ENCODE assay signal across 9 cellular contexts in genomic region chr1:9835758-9836631, GRCh38. TPM values are rescaled to one million over a fixed set of nuclear protein-coding genes. Genes with fewer than 3 reads are reported as not detected.
DNase-seq lines count a peak whose midpoint lies in the region; ATAC-seq lines count a peak whose summit lies in the region.
"Had no signal": no experiment of that assay in that cellular context is flagged by ENCODE, and none has a peak within 500 bp of the region (broad histone marks: within the 10 kb centered on the region; RNA-seq: fewer than 3 reads in every experiment).

No MANE protein-coding gene starts in this region.

- no peaks in the 10 kb centered on the region for H3K36me3 ChIP-seq in NT2/D1 (ENCODE audit: insufficient read depth, insufficient read length, low read length)
- H3K36me3 ChIP-seq in neuronal stem cell (replicated peaks in 1 of 2; ENCODE audit: control insufficient read depth in 2 of 2, insufficient read depth in 2 of 2, low read length in 2 of 2) = no peaks in the 10 kb centered on the region

- H3K4ac ChIP-seq in neuronal stem cell (ENCODE audit: low read length) = peak overlapping the region; percentile 70

- H3K27me3 ChIP-seq in NT2/D1 (ENCODE audit: insufficient read depth, insufficient read length) = no peaks in the 10 kb centered on the region
- H3K27me3 ChIP-seq in neuronal stem cell (ENCODE audit: control insufficient read depth in 3 of 3, insufficient read depth in 3 of 3, low read depth in 1 of 3, low read length in 3 of 3) = no peaks in the 10 kb centered on the region

- peak overlapping the region; percentile 98 for H2BK12ac ChIP-seq in neuronal stem cell (ENCODE audit: low read length)

- peak overlapping the region; percentile 98 for H2AK5ac ChIP-seq in neuronal stem cell (ENCODE audit: low read depth, low read length)

- peak overlapping the region; percentile 94 for H3K23ac ChIP-seq in neuronal stem cell (ENCODE audit: low read depth, low read length, poor library complexity)

- H3K9ac ChIP-seq in NT2/D1 (ENCODE audit: insufficient read length, low read depth) (peak overlapping the region; percentile 46), neuronal stem cell (ENCODE audit: low read depth, low read length, poor library complexity) (peak overlapping the region; percentile 82)

- H3K4me2 ChIP-seq in neuronal stem cell (ENCODE audit: insufficient read depth, low read length, poor library complexity, severe bottlenecking) = no peak overlapping the region

- H3K9me3 ChIP-seq in NT2/D1 (ENCODE audit: insufficient read depth, low read length) = 0 out of 2 replicates have a peak, but pooled peaks cover under 1% of the 10 kb centered on the region
- H3K9me3 ChIP-seq in neuronal stem cell (replicated peaks in 1 of 2; ENCODE audit: control insufficient read depth in 2 of 2, insufficient read depth in 1 of 2, low read depth in 1 of 2, low read length in 2 of 2) = no peaks in the 10 kb centered on the region

- H3K27ac Mint-ChIP-seq in activated naive CD8-positive, alpha-beta T cell treated with anti-CD3 and anti-CD28 coated beads for 36 hours = no peak overlapping the region

- H3K9me3 Mint-ChIP-seq in activated naive CD8-positive, alpha-beta T cell treated with anti-CD3 and anti-CD28 coated beads for 36 hours = no peaks in the 10 kb centered on the region

- no CpG with 5 or more reads among the region's 15 CpGs for WGBS in neuronal stem cell (ENCODE audit: extremely low coverage in 2 of 2, insufficient read length in 2 of 2, insufficient replicate concordance in 1 of 2), 2 donors

- H3K79me1 ChIP-seq in neuronal stem cell (ENCODE audit: low read depth, low read length) = peaks cover 2% of the 10 kb centered on the region

- ATAC-seq in esophagus mucosa (peak; percentile 90), HG03571 (IDR thresholded peaks at IDR 0.05; ENCODE audit: unreplicated experiment) (no peak), HG03342 (IDR thresholded peaks at IDR 0.05; ENCODE audit: unreplicated experiment) (no peak)
- ATAC-seq: GM12878 had no signal

- H2BK5ac ChIP-seq in neuronal stem cell (ENCODE audit: low read length) = no peak overlapping the region

- H2BK15ac ChIP-seq in neuronal stem cell (ENCODE audit: low read length) = peak overlapping the region; percentile 96

- H3K4me3 ChIP-seq in NT2/D1 (ENCODE audit: insufficient read length, low read depth) = no peak overlapping the region
- peak overlapping the region in 1 of 2 donors; percentile 35 for H3K4me3 ChIP-seq in neuronal stem cell (ENCODE audit: low read length in 2 of 2)
- H3K4me3 ChIP-seq: GM12878 had no signal

- H3K4me3 Mint-ChIP-seq in activated naive CD8-positive, alpha-beta T cell treated with anti-CD3 and anti-CD28 coated beads for 36 hours = no peak overlapping the region

- no peaks in the 10 kb centered on the region for H3K27me3 Mint-ChIP-seq in activated naive CD8-positive, alpha-beta T cell treated with anti-CD3 and anti-CD28 coated beads for 36 hours

- DNase-seq in DMS53 (lab: John Stamatoyannopoulos, UW) = peak; percentile 67
- DNase-seq in NT2/D1 (ENCODE audit: low read depth, low spot score) = peak; percentile 49
- DNase-seq in neuronal stem cell (ENCODE audit: low spot score) = peak; percentile 49
- DNase-seq in activated naive CD8-positive, alpha-beta T cell treated with anti-CD3 and anti-CD28 coated beads for 36 hours = no peak
- no peak for DNase-seq in activated CD4-positive, alpha-beta T cell treated with anti-CD3 and anti-CD28 coated beads for 4 hours

- no peaks in the 10 kb centered on the region for H3K4me1 Mint-ChIP-seq in activated naive CD8-positive, alpha-beta T cell treated with anti-CD3 and anti-CD28 coated beads for 36 hours

- peak overlapping the region; percentile 99 for H4K91ac ChIP-seq in neuronal stem cell (ENCODE audit: low read depth, low read length, poor library complexity)

- H3K27ac ChIP-seq in neuronal stem cell (replicated peaks; ENCODE audit: low read length) = no peak overlapping the region

- peaks cover 12% of the 10 kb centered on the region for H3K4me1 ChIP-seq in NT2/D1 (ENCODE audit: insufficient read depth, insufficient read length)
- H3K4me1 ChIP-seq in neuronal stem cell (ENCODE audit: control insufficient read depth in 2 of 2, insufficient read depth in 1 of 2, low read depth in 1 of 2, low read length in 2 of 2) = peaks cover 11% of the 10 kb centered on the region in 2 donors

- H3K14ac ChIP-seq in neuronal stem cell (ENCODE audit: low read length) = peak overlapping the region; percentile 39

- H4K8ac ChIP-seq in neuronal stem cell (ENCODE audit: low read depth, low read length) = peak overlapping the region; percentile 90

- peak overlapping the region; percentile 93 for H2AFZ ChIP-seq in neuronal stem cell (ENCODE audit: low read length)

- H3K18ac ChIP-seq in neuronal stem cell (ENCODE audit: low read length) = peak overlapping the region; percentile 97

- H3K36me3 Mint-ChIP-seq in activated naive CD8-positive, alpha-beta T cell treated with anti-CD3 and anti-CD28 coated beads for 36 hours = no peaks in the 10 kb centered on the region

- H2BK120ac ChIP-seq in neuronal stem cell (ENCODE audit: low read depth, low read length) = peak overlapping the region; percentile 64

RNA-seq across cellular contexts. Expression of gene CLSTN1, which starts 12.2 kb away (rescaled TPM):
- 121 TPM for total RNA-seq in esophagus mucosa
- 114 TPM for polyA plus RNA-seq in neuronal stem cell (2013, experiment 1 of 2)
- polyA plus RNA-seq in neuronal stem cell (2013, experiment 2 of 2) = 114 TPM
- total RNA-seq in activated naive CD8-positive, alpha-beta T cell treated with anti-CD3 and anti-CD28 coated beads for 36 hours = 10 to 100 TPM; 30.4 to 31.0 TPM

Comparison
In these comparisons a context has a peak if more than half of its experiments do, and no peak if none do; other contexts are left out.
1. DNase-seq: peak in DMS53 (single experiment), NT2/D1 (single experiment) and neuronal stem cell (single experiment); none in activated naive CD8-positive, alpha-beta T cell treated with anti-CD3 and anti-CD28 coated beads for 36 hours (single experiment) and activated CD4-positive, alpha-beta T cell treated with anti-CD3 and anti-CD28 coated beads for 4 hours (0 of 2).